1 cellular context compared by ENCODE assay signal in the genomic region with DNA sequence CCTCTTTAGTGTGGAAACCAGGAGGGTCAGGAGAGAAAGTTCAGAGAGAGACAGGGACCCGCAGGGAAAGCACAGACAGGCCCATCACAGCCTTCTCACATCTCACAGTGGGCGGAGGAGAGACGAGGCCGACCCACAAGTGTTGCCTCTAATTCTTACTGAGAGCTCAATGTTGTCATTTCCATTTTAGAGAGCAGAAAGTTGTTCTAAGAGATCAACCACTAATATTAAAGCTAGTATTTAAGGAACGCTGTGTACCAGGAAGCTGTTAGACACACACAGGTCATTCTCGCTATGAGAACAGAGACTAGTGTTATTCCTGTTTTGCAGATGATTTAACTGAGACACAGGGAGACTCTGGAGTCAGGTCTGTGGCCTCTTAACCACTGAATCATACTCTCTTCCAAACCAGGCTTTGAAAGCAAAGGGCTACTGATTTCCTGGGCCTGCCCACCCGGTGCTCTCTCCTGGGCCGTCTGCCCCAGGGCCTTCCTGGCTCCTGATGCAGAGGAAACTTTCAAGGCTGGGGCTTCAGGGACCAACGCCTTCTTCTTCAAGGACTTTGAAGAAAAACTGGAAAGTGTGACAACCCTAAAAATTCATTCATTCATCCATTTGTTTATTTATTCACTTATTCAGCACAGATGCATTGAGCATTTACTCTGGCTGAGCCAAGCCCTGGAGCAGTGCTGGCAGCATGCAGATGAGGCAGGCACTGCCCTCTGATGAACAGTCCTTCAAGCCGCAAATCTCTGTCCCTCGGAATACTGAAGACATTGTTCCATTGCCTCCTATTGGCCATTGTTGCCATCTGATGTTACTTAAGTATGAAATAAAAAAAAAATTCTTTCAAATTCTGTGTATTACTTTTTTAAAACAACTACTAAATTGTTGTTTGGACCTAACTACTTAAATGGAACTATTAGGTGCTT.
TF ChIP-seq lines count a peak whose summit lies in the region.

No MANE protein-coding gene starts in this region.

TF ChIP-seq in endothelial cell of umbilical vein, 7 proteins besides CTCF, POLR2A, EP300 and RAD21:
- TF ChIP-seq, protein P1, sequence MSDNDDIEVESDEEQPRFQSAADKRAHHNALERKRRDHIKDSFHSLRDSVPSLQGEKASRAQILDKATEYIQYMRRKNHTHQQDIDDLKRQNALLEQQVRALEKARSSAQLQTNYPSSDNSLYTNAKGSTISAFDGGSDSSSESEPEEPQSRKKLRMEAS (IDR thresholded peaks at IDR 0.05; ENCODE audit: insufficient read depth, insufficient read length), result no peak
- TF ChIP-seq JUN (IDR thresholded peaks at IDR 0.05; ENCODE audit: borderline replicate concordance, insufficient read depth, insufficient read length, low read depth) (no peak), GATA2 (IDR thresholded peaks at IDR 0.05; ENCODE audit: insufficient read depth, insufficient read length, low read depth, low read length) (no peak), MYC (IDR thresholded peaks at IDR 0.05; ENCODE audit: low read depth, low read length) (no peak), EZH2 (IDR thresholded peaks at IDR 0.05; ENCODE audit: borderline replicate concordance, low read depth, low read length, severe bottlenecking) (no peak), FOS (IDR thresholded peaks at IDR 0.05; ENCODE audit: borderline replicate concordance, insufficient read depth, low read length) (peak; percentile 61), POLR2AphosphoS5 (IDR thresholded peaks at IDR 0.05; ENCODE audit: insufficient read depth, low read depth, low read length) (peak; percentile 39)
TF ChIP-seq in endothelial cell of umbilical vein: peak in this region for 2.
